In genomic region chr11:93192163-93192562, GRCh38 we compare ENCODE assay signal across 1 cellular context.
TF ChIP-seq lines count a peak whose summit lies in the region.

No MANE protein-coding gene starts in this region.

TF ChIP-seq in WTC11, 78 proteins besides CTCF, POLR2A, EP300 and RAD21 (continued from another document):
- TF ChIP-seq, protein P1, sequence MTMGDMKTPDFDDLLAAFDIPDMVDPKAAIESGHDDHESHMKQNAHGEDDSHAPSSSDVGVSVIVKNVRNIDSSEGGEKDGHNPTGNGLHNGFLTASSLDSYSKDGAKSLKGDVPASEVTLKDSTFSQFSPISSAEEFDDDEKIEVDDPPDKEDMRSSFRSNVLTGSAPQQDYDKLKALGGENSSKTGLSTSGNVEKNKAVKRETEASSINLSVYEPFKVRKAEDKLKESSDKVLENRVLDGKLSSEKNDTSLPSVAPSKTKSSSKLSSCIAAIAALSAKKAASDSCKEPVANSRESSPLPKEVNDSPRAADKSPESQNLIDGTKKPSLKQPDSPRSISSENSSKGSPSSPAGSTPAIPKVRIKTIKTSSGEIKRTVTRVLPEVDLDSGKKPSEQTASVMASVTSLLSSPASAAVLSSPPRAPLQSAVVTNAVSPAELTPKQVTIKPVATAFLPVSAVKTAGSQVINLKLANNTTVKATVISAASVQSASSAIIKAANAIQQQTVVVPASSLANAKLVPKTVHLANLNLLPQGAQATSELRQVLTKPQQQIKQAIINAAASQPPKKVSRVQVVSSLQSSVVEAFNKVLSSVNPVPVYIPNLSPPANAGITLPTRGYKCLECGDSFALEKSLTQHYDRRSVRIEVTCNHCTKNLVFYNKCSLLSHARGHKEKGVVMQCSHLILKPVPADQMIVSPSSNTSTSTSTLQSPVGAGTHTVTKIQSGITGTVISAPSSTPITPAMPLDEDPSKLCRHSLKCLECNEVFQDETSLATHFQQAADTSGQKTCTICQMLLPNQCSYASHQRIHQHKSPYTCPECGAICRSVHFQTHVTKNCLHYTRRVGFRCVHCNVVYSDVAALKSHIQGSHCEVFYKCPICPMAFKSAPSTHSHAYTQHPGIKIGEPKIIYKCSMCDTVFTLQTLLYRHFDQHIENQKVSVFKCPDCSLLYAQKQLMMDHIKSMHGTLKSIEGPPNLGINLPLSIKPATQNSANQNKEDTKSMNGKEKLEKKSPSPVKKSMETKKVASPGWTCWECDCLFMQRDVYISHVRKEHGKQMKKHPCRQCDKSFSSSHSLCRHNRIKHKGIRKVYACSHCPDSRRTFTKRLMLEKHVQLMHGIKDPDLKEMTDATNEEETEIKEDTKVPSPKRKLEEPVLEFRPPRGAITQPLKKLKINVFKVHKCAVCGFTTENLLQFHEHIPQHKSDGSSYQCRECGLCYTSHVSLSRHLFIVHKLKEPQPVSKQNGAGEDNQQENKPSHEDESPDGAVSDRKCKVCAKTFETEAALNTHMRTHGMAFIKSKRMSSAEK (CRISPR knock-in tag; IDR thresholded peaks at IDR 0.05; ENCODE audit: borderline replicate concordance), result no peak
- TF ChIP-seq FOXK1 (CRISPR knock-in tag; IDR thresholded peaks at IDR 0.05) (no peak), CDX4 (CRISPR knock-in tag; IDR thresholded peaks at IDR 0.05; ENCODE audit: borderline replicate concordance) (no peak), JUN (CRISPR knock-in tag; IDR thresholded peaks at IDR 0.05) (no peak), FOXP1 (CRISPR knock-in tag; IDR thresholded peaks at IDR 0.05; ENCODE audit: borderline replicate concordance) (no peak), FOXP4 (CRISPR knock-in tag; IDR thresholded peaks at IDR 0.05) (no peak), GTF2I (CRISPR knock-in tag; conservative IDR thresholded peaks at IDR 0.05) (no peak), IRF2 (CRISPR knock-in tag; IDR thresholded peaks at IDR 0.05; ENCODE audit: borderline replicate concordance, low read depth) (no peak), ZNF121 (CRISPR knock-in tag; IDR thresholded peaks at IDR 0.05) (no peak), PRDM15 (CRISPR knock-in tag; IDR thresholded peaks at IDR 0.05) (no peak), HMGA2 (CRISPR knock-in tag; IDR thresholded peaks at IDR 0.05) (no peak), FOXJ3 (CRISPR knock-in tag; IDR thresholded peaks at IDR 0.05; ENCODE audit: borderline replicate concordance) (no peak), KAT7 (CRISPR knock-in tag; IDR thresholded peaks at IDR 0.05; ENCODE audit: borderline replicate concordance) (no peak), NFATC4 (CRISPR knock-in tag; IDR thresholded peaks at IDR 0.05) (no peak)
- TF ChIP-seq, protein P2, sequence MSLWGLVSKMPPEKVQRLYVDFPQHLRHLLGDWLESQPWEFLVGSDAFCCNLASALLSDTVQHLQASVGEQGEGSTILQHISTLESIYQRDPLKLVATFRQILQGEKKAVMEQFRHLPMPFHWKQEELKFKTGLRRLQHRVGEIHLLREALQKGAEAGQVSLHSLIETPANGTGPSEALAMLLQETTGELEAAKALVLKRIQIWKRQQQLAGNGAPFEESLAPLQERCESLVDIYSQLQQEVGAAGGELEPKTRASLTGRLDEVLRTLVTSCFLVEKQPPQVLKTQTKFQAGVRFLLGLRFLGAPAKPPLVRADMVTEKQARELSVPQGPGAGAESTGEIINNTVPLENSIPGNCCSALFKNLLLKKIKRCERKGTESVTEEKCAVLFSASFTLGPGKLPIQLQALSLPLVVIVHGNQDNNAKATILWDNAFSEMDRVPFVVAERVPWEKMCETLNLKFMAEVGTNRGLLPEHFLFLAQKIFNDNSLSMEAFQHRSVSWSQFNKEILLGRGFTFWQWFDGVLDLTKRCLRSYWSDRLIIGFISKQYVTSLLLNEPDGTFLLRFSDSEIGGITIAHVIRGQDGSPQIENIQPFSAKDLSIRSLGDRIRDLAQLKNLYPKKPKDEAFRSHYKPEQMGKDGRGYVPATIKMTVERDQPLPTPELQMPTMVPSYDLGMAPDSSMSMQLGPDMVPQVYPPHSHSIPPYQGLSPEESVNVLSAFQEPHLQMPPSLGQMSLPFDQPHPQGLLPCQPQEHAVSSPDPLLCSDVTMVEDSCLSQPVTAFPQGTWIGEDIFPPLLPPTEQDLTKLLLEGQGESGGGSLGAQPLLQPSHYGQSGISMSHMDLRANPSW (CRISPR knock-in tag; conservative IDR thresholded peaks at IDR 0.05; ENCODE audit: low read depth), result no peak
- TF ChIP-seq, protein P3, sequence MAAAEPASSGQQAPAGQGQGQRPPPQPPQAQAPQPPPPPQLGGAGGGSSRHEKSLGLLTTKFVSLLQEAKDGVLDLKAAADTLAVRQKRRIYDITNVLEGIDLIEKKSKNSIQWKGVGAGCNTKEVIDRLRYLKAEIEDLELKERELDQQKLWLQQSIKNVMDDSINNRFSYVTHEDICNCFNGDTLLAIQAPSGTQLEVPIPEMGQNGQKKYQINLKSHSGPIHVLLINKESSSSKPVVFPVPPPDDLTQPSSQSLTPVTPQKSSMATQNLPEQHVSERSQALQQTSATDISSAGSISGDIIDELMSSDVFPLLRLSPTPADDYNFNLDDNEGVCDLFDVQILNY (CRISPR knock-in tag; IDR thresholded peaks at IDR 0.05), result no peak
